ENCODE assay signal across 14 cellular contexts in the genomic region with DNA sequence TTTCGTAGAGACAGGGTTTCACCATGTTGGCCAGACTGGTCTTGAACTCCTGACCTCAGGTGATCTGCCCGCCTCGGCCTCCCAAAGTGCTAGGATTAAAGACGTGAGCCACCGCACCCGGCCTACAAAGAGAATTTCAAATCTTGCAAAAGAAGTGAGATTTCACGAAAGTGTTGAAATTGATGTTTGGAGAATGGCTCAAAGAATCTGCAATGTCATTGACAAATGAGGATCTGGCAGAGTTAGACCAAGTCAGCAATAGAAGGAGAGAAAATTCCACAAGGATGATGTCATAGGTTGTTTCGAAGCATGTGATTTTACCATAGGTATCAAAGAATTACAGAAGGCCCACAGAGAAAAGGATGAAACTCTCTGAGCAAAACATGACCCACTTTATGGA.
DNase-seq lines count a peak whose midpoint lies in the region; ATAC-seq and TF ChIP-seq lines count a peak whose summit lies in the region.
"Had no signal": no experiment of that assay in that cellular context is flagged by ENCODE, and none has a peak within 500 bp of the region (broad histone marks: within the 10 kb centered on the region; RNA-seq: fewer than 3 reads in every experiment).

No MANE protein-coding gene starts in this region.

- H3K4me3 Mint-ChIP-seq in stimulated activated effector memory CD8-positive, alpha-beta T cell treated with anti-CD3 and anti-CD28 coated beads, Interleukin-12 subunit alpha, Interleukin-12 subunit beta, amount 100 ng/mL, for 72 hours, result no peak overlapping the region
- H3K4me3 Mint-ChIP-seq: activated CD4-positive, alpha-beta T cell treated with anti-CD3 and anti-CD28 coated beads for 36 hours had no signal

- ATAC-seq in RWPE2 (ENCODE audit: low read depth) (peak; percentile 63), HG03565 (IDR thresholded peaks at IDR 0.05; ENCODE audit: unreplicated experiment) (no peak)
- ATAC-seq in stimulated activated effector memory CD8-positive, alpha-beta T cell treated with anti-CD3 and anti-CD28 coated beads, Interleukin-12 subunit alpha, Interleukin-12 subunit beta, amount 100 ng/mL, for 72 hours, result no peak
- ATAC-seq: activated CD4-positive, alpha-beta T cell treated with anti-CD3 and anti-CD28 coated beads for 36 hours had no signal

- DNase-seq in HCEC 1CT (peak; percentile 53), RWPE2 (ENCODE audit: low spot score) (no peak), fibroblast of pulmonary artery (ENCODE audit: low read depth) (peak; percentile 73), renal cortical epithelial cell (ENCODE audit: low read depth) (peak; percentile 65), retina (no peak), cerebellar cortex (ENCODE audit: low spot score) (no peak)
- DNase-seq in stimulated activated effector memory CD8-positive, alpha-beta T cell treated with anti-CD3 and anti-CD28 coated beads, Interleukin-12 subunit alpha, Interleukin-12 subunit beta, amount 100 ng/mL, for 72 hours (ENCODE audit: low spot score in 2 of 2), result no peak
- DNase-seq: activated CD4-positive, alpha-beta T cell treated with anti-CD3 and anti-CD28 coated beads for 36 hours; activated gamma-delta T cell treated with Interleukin-2 at 50 U/mL for 16 hours; Calu3; effector memory CD4-positive, alpha-beta T cell; occipital lobe; SHP77 treated with DMSO at 0.1 percent for 48 hours had no signal

- H3K36me3 ChIP-seq in RWPE2 (ENCODE audit: low read depth), result no peaks in the 10 kb centered on the region

- no peak for TF ChIP-seq CTCF in RWPE2 (IDR thresholded peaks at IDR 0.05; ENCODE audit: poor library complexity, severe bottlenecking)
- TF ChIP-seq CTCF in fibroblast of pulmonary artery (IDR thresholded peaks at IDR 0.05; ENCODE audit: low read length, missing control alignments), result no peak

- H3K36me3 Mint-ChIP-seq in stimulated activated effector memory CD8-positive, alpha-beta T cell treated with anti-CD3 and anti-CD28 coated beads, Interleukin-12 subunit alpha, Interleukin-12 subunit beta, amount 100 ng/mL, for 72 hours, result no peaks in the 10 kb centered on the region

- H3K4me1 ChIP-seq in RWPE2 (ENCODE audit: insufficient read depth, poor library complexity, severe bottlenecking), result peaks cover 22% of the 10 kb centered on the region

- H3K27ac Mint-ChIP-seq in stimulated activated effector memory CD8-positive, alpha-beta T cell treated with anti-CD3 and anti-CD28 coated beads, Interleukin-12 subunit alpha, Interleukin-12 subunit beta, amount 100 ng/mL, for 72 hours, result no peak overlapping the region
- H3K27ac Mint-ChIP-seq: activated CD4-positive, alpha-beta T cell treated with anti-CD3 and anti-CD28 coated beads for 36 hours had no signal

- H3K9me3 ChIP-seq in RWPE2 (ENCODE audit: severe bottlenecking), result no peaks in the 10 kb centered on the region

- peak overlapping the region; percentile 35 for H3K27ac ChIP-seq in RWPE2 (ENCODE audit: poor library complexity, severe bottlenecking)

- H3K4me1 Mint-ChIP-seq in stimulated activated effector memory CD8-positive, alpha-beta T cell treated with anti-CD3 and anti-CD28 coated beads, Interleukin-12 subunit alpha, Interleukin-12 subunit beta, amount 100 ng/mL, for 72 hours, result peaks cover 3% of the 10 kb centered on the region

- no peaks in the 10 kb centered on the region for H3K27me3 ChIP-seq in RWPE2 (ENCODE audit: insufficient read depth, poor library complexity, severe bottlenecking)

- H3K4me3 ChIP-seq in RWPE2 (ENCODE audit: severe bottlenecking), result no peak overlapping the region
- H3K4me3 ChIP-seq in fibroblast of pulmonary artery (replicated peaks; ENCODE audit: low read depth, low read length), result no peak overlapping the region

- no peaks in the 10 kb centered on the region for H3K9me3 Mint-ChIP-seq in stimulated activated effector memory CD8-positive, alpha-beta T cell treated with anti-CD3 and anti-CD28 coated beads, Interleukin-12 subunit alpha, Interleukin-12 subunit beta, amount 100 ng/mL, for 72 hours

Comparison
In these comparisons a context has a peak if more than half of its experiments do, and no peak if none do; other contexts are left out.
1. DNase-seq: peak in HCEC 1CT (single experiment), fibroblast of pulmonary artery (single experiment) and renal cortical epithelial cell (single experiment); none in RWPE2 (single experiment), stimulated activated effector memory CD8-positive, alpha-beta T cell treated with anti-CD3 and anti-CD28 coated beads, Interleukin-12 subunit alpha, Interleukin-12 subunit beta, amount 100 ng/mL, for 72 hours (0 of 2), retina (single experiment) and cerebellar cortex (single experiment).